ENCODE assay signal across 8 cellular contexts in genomic region chr15:40038654-40039543, GRCh38. TPM values are rescaled to one million over a fixed set of nuclear protein-coding genes. Genes with fewer than 3 reads are reported as not detected.
DNase-seq lines count a peak whose midpoint lies in the region; ATAC-seq, FAIRE-seq and TF ChIP-seq lines count a peak whose summit lies in the region.

A gene with protein sequence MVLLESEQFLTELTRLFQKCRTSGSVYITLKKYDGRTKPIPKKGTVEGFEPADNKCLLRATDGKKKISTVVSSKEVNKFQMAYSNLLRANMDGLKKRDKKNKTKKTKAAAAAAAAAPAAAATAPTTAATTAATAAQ (minus strand): TSS chr15:40039181. CDS start chr15:40039116, 65 bp downstream.

- DNase-seq in GM12891 (ENCODE audit: insufficient read length, low spot score), result peak; percentile 82
- DNase-seq in NCI-H1417 treated with DMSO at 0.1 percent for 48 hours (lab: John Stamatoyannopoulos, UW), result peak; percentile 21
- peak; percentile 83 to 86 for DNase-seq in SW 1271 (lab: John Stamatoyannopoulos, UW)
- DNase-seq in activated naive CD8-positive, alpha-beta T cell treated with anti-CD3 and anti-CD28 coated beads, Interleukin-2, amount 50 U/mL, for 16 hours (ENCODE audit: low read depth, low spot score), result peak; percentile 91
- peak; percentile 97 for DNase-seq in Right ventricle myocardium inferior (ENCODE audit: missing footprints)
- peak; percentile 92 to 97 (median 95) for DNase-seq in ovary

- H3K36me3 ChIP-seq in ovary, result peaks cover 2% of the 10 kb centered on the region
- peaks cover 20% of the 10 kb centered on the region for H3K36me3 ChIP-seq in thymus (ENCODE audit: control insufficient read depth, insufficient read depth)

- H3K27me3 ChIP-seq in ovary (no peaks in the 10 kb centered on the region), thymus (ENCODE audit: control insufficient read depth, insufficient read depth) (no peaks in the 10 kb centered on the region)

- H3K9me3 ChIP-seq in ovary, result no peaks in the 10 kb centered on the region
- no peaks in the 10 kb centered on the region for H3K9me3 ChIP-seq in thymus (ENCODE audit: control insufficient read depth)

- peak within 1 kb of the TSS; percentile 99 for H3K4me3 ChIP-seq in ovary
- H3K4me3 ChIP-seq in thymus (ENCODE audit: low read length), result peak within 1 kb of the TSS; percentile 75

- intact Hi-C loops in Right ventricle myocardium inferior (cut with DNase I), result loop anchor here (1.0 to 5.0 kb wide), 2 partner anchors 235 to 257 kb away; partner anchors contain the start of gene FSIP1
- intact Hi-C loops in ovary (cut with DNase I), result no loop called here

- TF ChIP-seq CTCF in ovary (IDR thresholded peaks at IDR 0.05), result peak; percentile 16 to 69 (median 61)

- H3K4me1 ChIP-seq in ovary (ENCODE audit: insufficient read depth) (peaks cover 1% of the 10 kb centered on the region), thymus (ENCODE audit: control insufficient read depth, insufficient read depth, low read length) (peaks cover 12% of the 10 kb centered on the region)

- WGBS in ovary, 3 donors, result 1% methylated on average over 56 to 59 of the region's 59 CpGs
- under 1% methylated on average over 59 of the region's 59 CpGs for WGBS in thymus

- H3K27ac ChIP-seq in ovary (peak within 1 kb of the TSS; percentile 84 to 91), thymus (ENCODE audit: low read depth) (peak within 1 kb of the TSS; percentile 96)

- TF ChIP-seq POLR2A in GM12891 (IDR thresholded peaks at IDR 0.05; ENCODE audit: low read depth, low read length), result peak; percentile 93
- peak; percentile 81 for TF ChIP-seq POLR2A in ovary (IDR thresholded peaks at IDR 0.05)

- no peak for TF ChIP-seq EP300 in ovary (IDR thresholded peaks at IDR 0.05)

- FAIRE-seq in GM12891 (lab: Jason Lieb, UNC), result peak; percentile 96

- peak; percentile 96 for ATAC-seq in HG02798 (IDR thresholded peaks at IDR 0.05; ENCODE audit: poor library complexity, unreplicated experiment)
- peak; percentile 98 for ATAC-seq in Right ventricle myocardium inferior

TF ChIP-seq in GM12891, 5 proteins besides CTCF, POLR2A, EP300 and RAD21:
- TF ChIP-seq PAX5 (IDR thresholded peaks at IDR 0.05; ENCODE audit: insufficient read depth, low read length, severe bottlenecking), result no peak
- TF ChIP-seq POU2F2 (IDR thresholded peaks at IDR 0.05; ENCODE audit: low read depth, low read length), result no peak
- TF ChIP-seq POLR2AphosphoS5 (IDR thresholded peaks at IDR 0.05; ENCODE audit: low read depth, low read length), result peak; percentile 97
- 0 out of 2 replicates have a peak, but pooled peaks have one; percentile 12 for TF ChIP-seq SPI1 (IDR thresholded peaks at IDR 0.05; ENCODE audit: low read depth, low read length)
- TF ChIP-seq TAF1 (IDR thresholded peaks at IDR 0.05; ENCODE audit: low read depth, low read length), result peak; percentile 80

RNA-seq across cellular contexts. Expression of the gene that starts here (rescaled TPM):
- 340 TPM for polyA plus RNA-seq in GM12891 (2012; ENCODE audit: low read depth, missing spikeins)
- total RNA-seq in Right ventricle myocardium inferior, result 232 TPM
- total RNA-seq in ovary, result 100 to 1,000 TPM; 155 to 226 (median 205) TPM
- 100 to 1,000 TPM; 444 to 451 TPM for polyA plus RNA-seq in ovary
- polyA plus RNA-seq in thymus, result 522 TPM

Comparison
In these comparisons a context has a peak if more than half of its experiments do, and no peak if none do; other contexts are left out.
1. Peak in every context shown above with its lines: DNase-seq, ATAC-seq, H3K4me3 ChIP-seq and H3K27ac ChIP-seq.
2. DNase-seq: peak in every context shown above with its lines; median percentile 97 in Right ventricle myocardium inferior; 95 in ovary; 91 in activated naive CD8-positive, alpha-beta T cell treated with anti-CD3 and anti-CD28 coated beads, Interleukin-2, amount 50 U/mL, for 16 hours; 84 in SW 1271; 82 in GM12891; 21 in NCI-H1417 treated with DMSO at 0.1 percent for 48 hours.